ENCODE assay signal across 16 cellular contexts in genomic region chr20:10077886-10078285, GRCh38. TPM values are rescaled to one million over a fixed set of nuclear protein-coding genes. Genes with fewer than 3 reads are reported as not detected.
DNase-seq lines count a peak whose midpoint lies in the region; ATAC-seq lines count a peak whose summit lies in the region.
"Had no signal": no experiment of that assay in that cellular context is flagged by ENCODE, and none has a peak within 500 bp of the region (broad histone marks: within the 10 kb centered on the region; RNA-seq: fewer than 3 reads in every experiment).

No MANE protein-coding gene starts in this region.

- H3K27ac Mint-ChIP-seq in CD8-positive, alpha-beta memory T cell, result no peak overlapping the region
- H3K27ac Mint-ChIP-seq: CD8-positive, alpha-beta T cell had no signal

- H3K9me3 ChIP-seq in subcutaneous abdominal adipose tissue (ENCODE audit: control insufficient read depth in 5 of 5, low read length in 5 of 5), result no peaks in the 10 kb centered on the region
- no peaks in the 10 kb centered on the region for H3K9me3 ChIP-seq in CD8-positive, alpha-beta memory T cell (ENCODE audit: low read length)
- H3K9me3 ChIP-seq: HAP-1 had no signal

- H3K4me3 Mint-ChIP-seq in CD8-positive, alpha-beta memory T cell, result no peak overlapping the region
- H3K4me3 Mint-ChIP-seq: CD8-positive, alpha-beta T cell had no signal

- DNase-seq in NCI-H2081 (lab: John Stamatoyannopoulos, UW), result peak; percentile 3 to 24
- no peak for DNase-seq in NCI-H2081 treated with DMSO at 0.1 percent for 48 hours (lab: John Stamatoyannopoulos, UW)
- DNase-seq in NCI-H748 treated with DMSO at 0.1 percent for 48 hours (lab: John Stamatoyannopoulos, UW), result peak; percentile 35
- DNase-seq in NCI-H1092 treated with DMSO at 0.1 percent for 48 hours (lab: John Stamatoyannopoulos, UW), result no peak
- no peak for DNase-seq in NCI-H82 (lab: John Stamatoyannopoulos, UW)
- DNase-seq in CD8-positive, alpha-beta memory T cell, result no peak
- DNase-seq: CD8-positive, alpha-beta T cell; DMS79 treated with DMSO at 0.1 percent for 48 hours; NCI-H1092; NCI-H187 treated with DMSO at 0.1 percent for 48 hours; NCI-H2171 had no signal

- peaks cover 15 to 31% of the 10 kb centered on the region in 2 donors for H3K27me3 Mint-ChIP-seq in CD8-positive, alpha-beta memory T cell

- no peaks in the 10 kb centered on the region for H3K36me3 ChIP-seq in subcutaneous abdominal adipose tissue (ENCODE audit: control insufficient read depth in 5 of 5, insufficient read depth in 5 of 5, low read length in 5 of 5)
- H3K36me3 ChIP-seq in CD8-positive, alpha-beta memory T cell (ENCODE audit: insufficient read depth, low read length), result no peaks in the 10 kb centered on the region
- H3K36me3 ChIP-seq: HAP-1 had no signal

- no peaks in the 10 kb centered on the region for H3K9me3 Mint-ChIP-seq in CD8-positive, alpha-beta memory T cell
- H3K9me3 Mint-ChIP-seq: CD8-positive, alpha-beta T cell had no signal

- no peaks in the 10 kb centered on the region for H3K27me3 ChIP-seq in subcutaneous abdominal adipose tissue (ENCODE audit: control insufficient read depth in 5 of 5, insufficient read depth in 4 of 5, low read length in 5 of 5)
- H3K27me3 ChIP-seq in CD8-positive, alpha-beta memory T cell (ENCODE audit: insufficient read depth, low read length, poor library complexity, severe bottlenecking), result no peaks in the 10 kb centered on the region

- no peak overlapping the region for H3K9ac ChIP-seq in subcutaneous abdominal adipose tissue (ENCODE audit: low read length in 5 of 5)
- H3K9ac ChIP-seq: KMS-11 had no signal

- H3K36me3 Mint-ChIP-seq in CD8-positive, alpha-beta memory T cell, result no peaks in the 10 kb centered on the region
- H3K36me3 Mint-ChIP-seq: CD8-positive, alpha-beta T cell had no signal

- peak overlapping the region; percentile 32 for H3K27ac ChIP-seq in subcutaneous abdominal adipose tissue (ENCODE audit: low read depth, low read length)
- no peak overlapping the region for H3K27ac ChIP-seq in CD8-positive, alpha-beta memory T cell (ENCODE audit: low read depth, low read length)
- H3K27ac ChIP-seq: 22Rv1, KMS-11 had no signal

- H3K4me1 ChIP-seq in subcutaneous abdominal adipose tissue (ENCODE audit: control insufficient read depth in 5 of 5, insufficient read depth in 5 of 5, low read length in 5 of 5), result peaks cover 3 to 43% (median 39%) of the 10 kb centered on the region in 5 donors
- H3K4me1 ChIP-seq in CD8-positive, alpha-beta memory T cell (ENCODE audit: insufficient read depth, low read length), result no peaks in the 10 kb centered on the region
- H3K4me1 ChIP-seq: HAP-1 had no signal

- no peaks in the 10 kb centered on the region for H3K4me1 Mint-ChIP-seq in CD8-positive, alpha-beta memory T cell

- ATAC-seq in esophagus mucosa, result peak; percentile 35
- ATAC-seq: CD8-positive, alpha-beta T cell had no signal

- POLR2A ChIA-PET in CD8-positive, alpha-beta memory T cell (lab: Charles Lee), result no interaction called here

- CTCF ChIA-PET in CD8-positive, alpha-beta memory T cell (lab: Charles Lee), result interaction anchor here (2.9 kb wide), 1 partner anchor 12 kb away, joined by 14 read pairs; no protein-coding TSS in a partner anchor

- no peak overlapping the region for H3K4me3 ChIP-seq in subcutaneous abdominal adipose tissue (ENCODE audit: low read depth in 1 of 5, low read length in 5 of 5)
- no peak overlapping the region for H3K4me3 ChIP-seq in CD8-positive, alpha-beta memory T cell (ENCODE audit: low read length)
- H3K4me3 ChIP-seq: HAP-1 had no signal

RNA-seq across cellular contexts. Expression of gene ANKEF1, which starts 43.1 kb away (rescaled TPM):
- 6.7 TPM for total RNA-seq in esophagus mucosa
- total RNA-seq in CD8-positive, alpha-beta memory T cell, result 1 to 10 TPM; 2.3 to 2.6 TPM
- polyA plus RNA-seq in CD8-positive, alpha-beta memory T cell, result 8.4 TPM

Comparison
In these comparisons a context has a peak if more than half of its experiments do, and no peak if none do; other contexts are left out.
1. DNase-seq: peak in NCI-H2081 (2 of 2) and NCI-H748 treated with DMSO at 0.1 percent for 48 hours (single experiment); none in NCI-H2081 treated with DMSO at 0.1 percent for 48 hours (single experiment), NCI-H1092 treated with DMSO at 0.1 percent for 48 hours (single experiment), NCI-H82 (single experiment) and CD8-positive, alpha-beta memory T cell (0 of 5).